9 cellular contexts compared by ENCODE assay signal in the genomic region with DNA sequence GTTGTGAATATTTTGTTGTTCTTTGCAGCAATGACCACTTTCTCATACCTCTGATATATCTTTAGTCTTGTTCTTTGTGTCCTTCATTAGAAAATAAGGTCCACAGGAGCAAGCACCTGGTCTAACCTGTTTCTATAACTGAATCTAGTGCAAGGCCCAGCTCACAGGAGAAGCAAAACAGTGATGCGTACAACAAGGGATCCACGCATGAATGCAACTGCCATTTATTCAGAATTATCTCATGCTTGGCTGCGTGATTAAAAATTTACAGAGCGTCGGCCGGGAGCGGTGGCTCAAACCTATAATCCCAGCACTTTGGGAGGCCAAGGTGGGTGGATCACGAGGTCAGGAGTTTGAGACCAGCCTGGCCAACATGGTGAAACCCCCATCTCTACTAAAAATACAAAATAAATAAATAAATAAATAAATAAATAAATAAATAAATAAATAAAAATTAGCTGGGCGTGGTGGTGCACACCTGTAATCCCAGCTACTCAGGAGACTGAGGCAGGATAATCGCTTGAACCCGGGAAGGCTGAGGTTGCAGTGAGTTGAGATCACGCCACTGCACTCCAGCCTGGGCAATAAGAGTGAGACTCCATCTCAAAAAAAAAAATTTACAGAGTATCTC. TPM values are rescaled to one million over a fixed set of nuclear protein-coding genes. Genes with fewer than 3 reads are reported as not detected.
"Had no signal": no experiment of that assay in that cellular context is flagged by ENCODE, and none has a peak within 500 bp of the region (broad histone marks: within the 10 kb centered on the region; RNA-seq: fewer than 3 reads in every experiment).

No MANE protein-coding gene starts in this region.

RNA-seq across cellular contexts. Expression of gene SCGB2A1, which starts 1.9 kb away (rescaled TPM):
- total RNA-seq: activated CD4-positive, alpha-beta T cell treated with anti-CD3 and anti-CD28 coated beads, Interleukin-2, amount 10 ng/mL, durations not matched to agents 24 days and 14 days; activated CD8-positive, alpha-beta memory T cell treated with anti-CD3 and anti-CD28 coated beads for 36 hours; activated CD8-positive, alpha-beta T cell treated with anti-CD3 and anti-CD28 coated beads for 36 hours; activated naive CD8-positive, alpha-beta T cell treated with anti-CD3 and anti-CD28 coated beads for 36 hours; activated T-cell treated with anti-CD3 and anti-CD28 coated beads, Interleukin-2, amount 50 U/mL, for 72 hours; activated T-helper 17 cell treated with anti-CD3 and anti-CD28 coated beads, Interleukin-2, amount 50 U/mL, for 72 hours; aorta; cerebellum; SJSA1 had no signal

RNA-seq across cellular contexts. Expression of gene SCGB1D1, which starts 16.5 kb away (rescaled TPM):
- total RNA-seq: activated CD4-positive, alpha-beta T cell treated with anti-CD3 and anti-CD28 coated beads, Interleukin-2, amount 10 ng/mL, durations not matched to agents 24 days and 14 days; activated CD8-positive, alpha-beta memory T cell treated with anti-CD3 and anti-CD28 coated beads for 36 hours; activated CD8-positive, alpha-beta T cell treated with anti-CD3 and anti-CD28 coated beads for 36 hours; activated naive CD8-positive, alpha-beta T cell treated with anti-CD3 and anti-CD28 coated beads for 36 hours; activated T-cell treated with anti-CD3 and anti-CD28 coated beads, Interleukin-2, amount 50 U/mL, for 72 hours; activated T-helper 17 cell treated with anti-CD3 and anti-CD28 coated beads, Interleukin-2, amount 50 U/mL, for 72 hours; aorta; cerebellum; SJSA1 had no signal

RNA-seq across cellular contexts. Expression of gene SCGB1D2, which starts 35.5 kb away (rescaled TPM):
- total RNA-seq: activated CD4-positive, alpha-beta T cell treated with anti-CD3 and anti-CD28 coated beads, Interleukin-2, amount 10 ng/mL, durations not matched to agents 24 days and 14 days; activated CD8-positive, alpha-beta memory T cell treated with anti-CD3 and anti-CD28 coated beads for 36 hours; activated CD8-positive, alpha-beta T cell treated with anti-CD3 and anti-CD28 coated beads for 36 hours; activated naive CD8-positive, alpha-beta T cell treated with anti-CD3 and anti-CD28 coated beads for 36 hours; activated T-cell treated with anti-CD3 and anti-CD28 coated beads, Interleukin-2, amount 50 U/mL, for 72 hours; activated T-helper 17 cell treated with anti-CD3 and anti-CD28 coated beads, Interleukin-2, amount 50 U/mL, for 72 hours; aorta; cerebellum; SJSA1 had no signal
